1 cellular context compared by ENCODE assay signal in the genomic region with DNA sequence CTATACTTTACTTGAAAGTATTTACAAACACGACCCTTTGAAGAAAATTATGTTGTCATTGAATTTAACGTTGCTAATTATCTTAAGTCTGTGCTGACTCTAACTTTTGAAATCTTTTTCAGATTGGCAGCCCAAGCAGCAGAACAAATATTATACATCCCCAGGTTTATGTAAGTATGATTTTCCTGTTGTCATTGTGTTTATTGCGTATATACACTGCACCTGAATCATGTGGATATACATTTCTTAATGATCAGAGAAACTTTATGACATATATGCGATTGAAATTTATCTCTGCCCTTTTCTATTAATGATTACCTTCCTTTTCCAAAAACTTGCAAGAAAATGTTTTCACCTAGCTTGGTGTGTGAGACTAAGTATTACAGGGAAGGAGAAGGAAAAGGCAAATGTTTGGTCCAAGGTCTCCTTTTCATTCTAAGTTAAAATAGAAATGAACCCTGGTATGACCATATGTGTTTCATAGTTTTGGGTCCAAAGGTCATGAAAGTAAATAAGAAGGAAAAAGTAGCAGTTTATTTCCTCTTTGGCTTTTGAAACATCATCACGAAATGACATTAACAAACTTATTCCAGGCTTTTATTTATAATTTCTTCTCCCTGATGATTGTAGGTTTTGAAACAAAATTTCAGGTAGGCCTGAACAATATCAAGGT.
TF ChIP-seq lines count a peak whose summit lies in the region.

No MANE protein-coding gene starts in this region.

TF ChIP-seq in A549, 52 proteins besides CTCF, POLR2A, EP300 and RAD21 (continued from another document):
- TF ChIP-seq, protein P1, sequence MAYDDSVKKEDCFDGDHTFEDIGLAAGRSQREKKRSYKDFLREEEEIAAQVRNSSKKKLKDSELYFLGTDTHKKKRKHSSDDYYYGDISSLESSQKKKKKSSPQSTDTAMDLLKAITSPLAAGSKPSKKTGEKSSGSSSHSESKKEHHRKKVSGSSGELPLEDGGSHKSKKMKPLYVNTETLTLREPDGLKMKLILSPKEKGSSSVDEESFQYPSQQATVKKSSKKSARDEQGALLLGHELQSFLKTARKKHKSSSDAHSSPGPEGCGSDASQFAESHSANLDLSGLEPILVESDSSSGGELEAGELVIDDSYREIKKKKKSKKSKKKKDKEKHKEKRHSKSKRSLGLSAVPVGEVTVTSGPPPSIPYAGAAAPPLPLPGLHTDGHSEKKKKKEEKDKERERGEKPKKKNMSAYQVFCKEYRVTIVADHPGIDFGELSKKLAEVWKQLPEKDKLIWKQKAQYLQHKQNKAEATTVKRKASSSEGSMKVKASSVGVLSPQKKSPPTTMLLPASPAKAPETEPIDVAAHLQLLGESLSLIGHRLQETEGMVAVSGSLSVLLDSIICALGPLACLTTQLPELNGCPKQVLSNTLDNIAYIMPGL (CRISPR knock-in tag; IDR thresholded peaks at IDR 0.05; ENCODE audit: borderline replicate concordance), result no peak
- TF ChIP-seq ATOH8 (CRISPR knock-in tag; IDR thresholded peaks at IDR 0.05; ENCODE audit: low read depth), result no peak
- TF ChIP-seq FOSL2 (IDR thresholded peaks at IDR 0.05), result no peak
- no peak for TF ChIP-seq FOSL2 (CRISPR knock-in tag; IDR thresholded peaks at IDR 0.05)
- TF ChIP-seq MAFK (IDR thresholded peaks at IDR 0.05; ENCODE audit: partially characterized antibody), result no peak
- no peak for TF ChIP-seq EHMT2 (IDR thresholded peaks at IDR 0.05; ENCODE audit: low read depth)
- no peak for TF ChIP-seq ZC3H11A (IDR thresholded peaks at IDR 0.05)
- no peak for TF ChIP-seq JUNB (IDR thresholded peaks at IDR 0.05)
- no peak for TF ChIP-seq GATA3 (IDR thresholded peaks at IDR 0.05; ENCODE audit: borderline replicate concordance)
- no peak for TF ChIP-seq ZSCAN20 (CRISPR knock-in tag; IDR thresholded peaks at IDR 0.05)
